ENCODE assay signal across 24 cellular contexts in the genomic region with DNA sequence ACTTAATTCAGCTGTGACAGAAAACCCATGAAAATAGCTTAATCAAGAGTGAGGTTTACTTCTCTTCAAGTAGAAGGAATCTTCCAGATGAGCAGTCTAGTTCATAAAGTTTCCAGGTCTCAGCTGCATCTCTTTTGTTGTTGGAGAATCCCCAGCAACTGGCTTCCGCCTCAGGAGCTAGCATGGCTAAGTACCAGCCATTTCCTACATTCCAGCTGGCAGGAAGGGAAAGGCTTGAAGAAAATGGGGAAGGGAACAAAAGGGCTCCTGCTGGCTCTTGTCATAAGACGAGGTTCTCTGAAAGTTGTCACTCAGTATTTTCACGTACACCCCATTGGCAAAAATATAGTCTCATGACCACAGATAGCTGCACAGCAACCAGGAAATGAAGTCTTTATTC. TPM values are rescaled to one million over a fixed set of nuclear protein-coding genes. Genes with fewer than 3 reads are reported as not detected.
DNase-seq lines count a peak whose midpoint lies in the region; ATAC-seq and TF ChIP-seq lines count a peak whose summit lies in the region.
"Had no signal": no experiment of that assay in that cellular context is flagged by ENCODE, and none has a peak within 500 bp of the region (broad histone marks: within the 10 kb centered on the region; RNA-seq: fewer than 3 reads in every experiment).

No MANE protein-coding gene starts in this region.

- TF ChIP-seq CTCF in GM23338 (conservative IDR thresholded peaks at IDR 0.05; ENCODE audit: low read depth in 2 of 2) (no peak), endothelial cell (IDR thresholded peaks at IDR 0.05; ENCODE audit: unreplicated experiment) (no peak), neural crest cell (conservative IDR thresholded peaks at IDR 0.05) (no peak)

- no peaks in the 10 kb centered on the region for H3K9me3 Mint-ChIP-seq in GM23338
- H3K9me3 Mint-ChIP-seq in endothelial cell (ENCODE audit: unreplicated experiment): no peaks in the 10 kb centered on the region
- H3K9me3 Mint-ChIP-seq in neural crest cell: no peaks in the 10 kb centered on the region

- H3K4me1 Mint-ChIP-seq in GM23338: peaks cover 27% of the 10 kb centered on the region
- H3K4me1 Mint-ChIP-seq in endothelial cell (ENCODE audit: unreplicated experiment): peaks cover 7% of the 10 kb centered on the region
- H3K4me1 Mint-ChIP-seq in neural crest cell: peaks cover 16% of the 10 kb centered on the region
- H3K4me1 Mint-ChIP-seq: CD14-positive monocyte had no signal

- H3K27ac ChIP-seq in GM23338 (ENCODE audit: low read depth): no peak overlapping the region
- H3K27ac ChIP-seq: SJCRH30 had no signal

- H3K27me3 ChIP-seq in GM23338 (ENCODE audit: insufficient read depth): no peaks in the 10 kb centered on the region
- H3K27me3 ChIP-seq: BE2C, SJCRH30 had no signal

- H3K27ac Mint-ChIP-seq in GM23338 (no peak overlapping the region), endothelial cell (ENCODE audit: unreplicated experiment) (peak overlapping the region; percentile 91), neural crest cell (ENCODE audit: unreplicated experiment) (peak overlapping the region; percentile 27)

- H3K79me2 ChIP-seq in GM23338 (replicated peaks; ENCODE audit: insufficient read depth): no peaks in the 10 kb centered on the region

- H3F3A ChIP-seq in GM23338 (replicated peaks; ENCODE audit: low read depth): 0 out of 2 replicates have a peak, but pooled peaks cover 9% of the 10 kb centered on the region

- no peak for ATAC-seq in GM23338
- ATAC-seq: PC-3, Right ventricle myocardium inferior had no signal

- H3K4me3 Mint-ChIP-seq in GM23338 (no peak overlapping the region), endothelial cell (ENCODE audit: unreplicated experiment) (no peak overlapping the region), neural crest cell (no peak overlapping the region)
- H3K4me3 Mint-ChIP-seq: CD14-positive monocyte had no signal

- H3K36me3 ChIP-seq in GM23338 (ENCODE audit: insufficient read depth): no peaks in the 10 kb centered on the region
- H3K36me3 ChIP-seq: BE2C had no signal

- no peaks in the 10 kb centered on the region for H3K9me2 ChIP-seq in GM23338 (ENCODE audit: insufficient read depth)

- DNase-seq in GM23338 (ENCODE audit: low spot score) (peak; percentile 52), NCI-H69 (lab: John Stamatoyannopoulos, UW) (peak; percentile 10), endothelial cell (ENCODE audit: low spot score) (peak; percentile 28), neural crest cell (ENCODE audit: low read depth, low spot score) (no peak), COLO668 (lab: John Stamatoyannopoulos, UW; ENCODE audit: unreplicated experiment) (no peak), globus pallidus (ENCODE audit: low spot score) (no peak), RPMI8226 (no peak)
- DNase-seq: 8988T; ACHN; BE2C; DMS153; DND-41; IMR-90; NCI-H1092 treated with DMSO at 0.1 percent for 48 hours; NCI-H1436; NCI-H187; NCI-H2081 treated with DMSO at 0.1 percent for 48 hours; NCI-H524; NCI-H774; NK-92 treated with Interleukin-12 subunit alpha and Interleukin-12 subunit beta, amount 100 ng/mL, for 24 hours; PC-3; SJCRH30 had no signal

- H3K36me3 Mint-ChIP-seq in GM23338 (ENCODE audit: low read depth) (no peaks in the 10 kb centered on the region), endothelial cell (ENCODE audit: low read depth, unreplicated experiment) (no peaks in the 10 kb centered on the region), neural crest cell (ENCODE audit: low read depth) (no peaks in the 10 kb centered on the region)
- H3K36me3 Mint-ChIP-seq: CD14-positive monocyte had no signal

- H3K4me3 ChIP-seq in GM23338: no peak overlapping the region
- H3K4me3 ChIP-seq: SJCRH30 had no signal

- H2AFZ ChIP-seq in GM23338: peak overlapping the region; percentile 11

- H3K27me3 Mint-ChIP-seq in GM23338 (ENCODE audit: insufficient read depth, low read depth, poor library complexity): peaks cover 6% of the 10 kb centered on the region
- peaks cover 2% of the 10 kb centered on the region for H3K27me3 Mint-ChIP-seq in endothelial cell (ENCODE audit: unreplicated experiment)
- no peaks in the 10 kb centered on the region for H3K27me3 Mint-ChIP-seq in neural crest cell (ENCODE audit: low read depth)

- peaks cover 19% of the 10 kb centered on the region; the same call in 1 of the 2 replicates for H3K4me1 ChIP-seq in GM23338 (ENCODE audit: insufficient read depth)
- H3K4me1 ChIP-seq: BE2C, SJCRH30 had no signal

- H3K4me2 ChIP-seq in GM23338: no peak overlapping the region

- no peaks in the 10 kb centered on the region for H4K20me1 ChIP-seq in GM23338 (replicated peaks; ENCODE audit: insufficient read depth)

TF ChIP-seq in GM23338, 12 proteins besides CTCF, POLR2A, EP300 and RAD21 (continues in another document):
- TF ChIP-seq POLR2AphosphoS5 (IDR thresholded peaks at IDR 0.05; ENCODE audit: low read depth) (no peak), EZH2phosphoT487 (IDR thresholded peaks at IDR 0.05; ENCODE audit: unreplicated experiment) (no peak), STAT1 (IDR thresholded peaks at IDR 0.05; ENCODE audit: unreplicated experiment) (no peak), EZH2 (IDR thresholded peaks at IDR 0.05; ENCODE audit: low read depth, unreplicated experiment) (no peak), JUNB (IDR thresholded peaks at IDR 0.05; ENCODE audit: unreplicated experiment) (no peak), ZNF331 (CRISPR knock-in tag; IDR thresholded peaks at IDR 0.05; ENCODE audit: low read depth) (no peak), NANOG (IDR thresholded peaks at IDR 0.05; ENCODE audit: borderline replicate concordance) (no peak), CREB1 (CRISPR knock-in tag; IDR thresholded peaks at IDR 0.05; ENCODE audit: low read depth) (no peak), ZNF114 (CRISPR knock-in tag; IDR thresholded peaks at IDR 0.05) (no peak)
- TF ChIP-seq, protein P1, sequence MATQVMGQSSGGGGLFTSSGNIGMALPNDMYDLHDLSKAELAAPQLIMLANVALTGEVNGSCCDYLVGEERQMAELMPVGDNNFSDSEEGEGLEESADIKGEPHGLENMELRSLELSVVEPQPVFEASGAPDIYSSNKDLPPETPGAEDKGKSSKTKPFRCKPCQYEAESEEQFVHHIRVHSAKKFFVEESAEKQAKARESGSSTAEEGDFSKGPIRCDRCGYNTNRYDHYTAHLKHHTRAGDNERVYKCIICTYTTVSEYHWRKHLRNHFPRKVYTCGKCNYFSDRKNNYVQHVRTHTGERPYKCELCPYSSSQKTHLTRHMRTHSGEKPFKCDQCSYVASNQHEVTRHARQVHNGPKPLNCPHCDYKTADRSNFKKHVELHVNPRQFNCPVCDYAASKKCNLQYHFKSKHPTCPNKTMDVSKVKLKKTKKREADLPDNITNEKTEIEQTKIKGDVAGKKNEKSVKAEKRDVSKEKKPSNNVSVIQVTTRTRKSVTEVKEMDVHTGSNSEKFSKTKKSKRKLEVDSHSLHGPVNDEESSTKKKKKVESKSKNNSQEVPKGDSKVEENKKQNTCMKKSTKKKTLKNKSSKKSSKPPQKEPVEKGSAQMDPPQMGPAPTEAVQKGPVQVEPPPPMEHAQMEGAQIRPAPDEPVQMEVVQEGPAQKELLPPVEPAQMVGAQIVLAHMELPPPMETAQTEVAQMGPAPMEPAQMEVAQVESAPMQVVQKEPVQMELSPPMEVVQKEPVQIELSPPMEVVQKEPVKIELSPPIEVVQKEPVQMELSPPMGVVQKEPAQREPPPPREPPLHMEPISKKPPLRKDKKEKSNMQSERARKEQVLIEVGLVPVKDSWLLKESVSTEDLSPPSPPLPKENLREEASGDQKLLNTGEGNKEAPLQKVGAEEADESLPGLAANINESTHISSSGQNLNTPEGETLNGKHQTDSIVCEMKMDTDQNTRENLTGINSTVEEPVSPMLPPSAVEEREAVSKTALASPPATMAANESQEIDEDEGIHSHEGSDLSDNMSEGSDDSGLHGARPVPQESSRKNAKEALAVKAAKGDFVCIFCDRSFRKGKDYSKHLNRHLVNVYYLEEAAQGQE (IDR thresholded peaks at IDR 0.05; ENCODE audit: unreplicated experiment): no peak

RNA-seq across cellular contexts. Expression of a gene that starts 27.3 kb away (rescaled TPM):
- total RNA-seq in GM23338 (2014; rRNA removed; shearing (Covaris generic)): 61.5 and 64.3 TPM in 2 replicates
- polyA plus RNA-seq in GM23338 (2016; fragmentation: Nextera tagmentation; extraction: Ambion mirVana): 20.1 and 22.0 TPM in 2 replicates
- total RNA-seq in endothelial cell (ENCODE audit: unreplicated experiment): 15.4 TPM
- total RNA-seq in neural crest cell: 105 and 106 TPM in 2 replicates

Comparison
In these comparisons a context has a peak if more than half of its experiments do, and no peak if none do; other contexts are left out.
1. DNase-seq: peak in GM23338 (single experiment), NCI-H69 (single experiment) and endothelial cell (single experiment); none in neural crest cell (single experiment), COLO668 (single experiment), globus pallidus (single experiment) and RPMI8226 (single experiment).